In the genomic region with DNA sequence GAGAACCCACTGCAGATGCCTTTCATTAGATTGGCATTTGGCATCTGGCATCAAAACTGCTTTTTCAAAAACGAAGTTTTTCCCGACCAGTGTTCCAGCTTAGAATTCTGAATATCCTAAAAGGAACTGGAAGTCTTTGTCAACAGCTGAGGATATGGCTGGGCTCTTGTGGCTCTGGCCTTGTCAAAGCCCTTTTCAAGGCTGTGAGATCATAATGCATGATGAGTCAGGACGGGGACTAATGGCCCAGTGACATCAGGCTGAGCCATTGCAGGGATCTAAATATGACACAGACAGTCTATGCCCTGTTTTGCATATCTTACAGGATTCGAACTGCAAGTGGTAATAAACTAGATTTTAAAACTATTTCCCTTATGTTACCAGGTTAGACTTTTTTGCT, we compare ENCODE assay signal across 10 cellular contexts.
DNase-seq lines count a peak whose midpoint lies in the region; ATAC-seq and TF ChIP-seq lines count a peak whose summit lies in the region.
"Had no signal": no experiment of that assay in that cellular context is flagged by ENCODE, and none has a peak within 500 bp of the region (broad histone marks: within the 10 kb centered on the region; RNA-seq: fewer than 3 reads in every experiment).

No MANE protein-coding gene starts in this region.

- ATAC-seq in left colon = peak; percentile 66
- ATAC-seq: Right ventricle myocardium inferior had no signal

- intact Hi-C loops in left colon (cut with DNase I, micrococcal nuclease) = no loop called here

- TF ChIP-seq CTCF in AG10803 (conservative IDR thresholded peaks at IDR 0.05; ENCODE audit: low read length) = no peak
- no peak for TF ChIP-seq CTCF in GM12865 (IDR thresholded peaks at IDR 0.05; ENCODE audit: insufficient read depth, low read depth, low read length, missing control alignments)

- H3K4me3 ChIP-seq in AG10803 (ENCODE audit: low read length) (no peak overlapping the region), GM12865 (ENCODE audit: low read depth, low read length) (no peak overlapping the region)

- DNase-seq in AG10803 (ENCODE audit: low read depth) (peak; percentile 46), GM12865 (ENCODE audit: low read depth) (peak; percentile 27), amygdala (lab: John Stamatoyannopoulos, UW) (peak in 37 of 56 donors; percentile 6 to 89 (median 42)), left colon (no peak), T-helper 2 cell (no peak), NCI-H1105 treated with DMSO at 0.1 percent for 48 hours (lab: John Stamatoyannopoulos, UW) (no peak), germinal center (ENCODE audit: low spot score) (no peak), NCI-H1105 (lab: John Stamatoyannopoulos, UW) (no peak)
- DNase-seq: GF-D8 had no signal

Comparison
In these comparisons a context has a peak if more than half of its experiments do, and no peak if none do; other contexts are left out.
1. DNase-seq: peak in AG10803 (single experiment), GM12865 (single experiment) and amygdala (37 of 56); none in left colon (0 of 2), T-helper 2 cell (0 of 5), NCI-H1105 treated with DMSO at 0.1 percent for 48 hours (single experiment), germinal center (single experiment) and NCI-H1105 (single experiment).